ENCODE assay signal across 1 cellular context in genomic region chr9:133137451-133138231, GRCh38.
TF ChIP-seq lines count a peak whose summit lies in the region.

No MANE protein-coding gene starts in this region.

TF ChIP-seq in SK-N-SH treated with all-trans-retinoic acid at 6 μM for 48 hours, 23 proteins besides CTCF, POLR2A, EP300 and RAD21 (continued from another document):
- TF ChIP-seq POU6F1 (CRISPR knock-in tag; IDR thresholded peaks at IDR 0.05; ENCODE audit: borderline replicate concordance, low read depth) (no peak), ZC3H10 (CRISPR knock-in tag; IDR thresholded peaks at IDR 0.05) (no peak)
TF ChIP-seq in SK-N-SH treated with all-trans-retinoic acid at 6 μM for 48 hours: peak in this region for 0.
